Comparison of ENCODE assay signal across 8 cellular contexts in the genomic region with DNA sequence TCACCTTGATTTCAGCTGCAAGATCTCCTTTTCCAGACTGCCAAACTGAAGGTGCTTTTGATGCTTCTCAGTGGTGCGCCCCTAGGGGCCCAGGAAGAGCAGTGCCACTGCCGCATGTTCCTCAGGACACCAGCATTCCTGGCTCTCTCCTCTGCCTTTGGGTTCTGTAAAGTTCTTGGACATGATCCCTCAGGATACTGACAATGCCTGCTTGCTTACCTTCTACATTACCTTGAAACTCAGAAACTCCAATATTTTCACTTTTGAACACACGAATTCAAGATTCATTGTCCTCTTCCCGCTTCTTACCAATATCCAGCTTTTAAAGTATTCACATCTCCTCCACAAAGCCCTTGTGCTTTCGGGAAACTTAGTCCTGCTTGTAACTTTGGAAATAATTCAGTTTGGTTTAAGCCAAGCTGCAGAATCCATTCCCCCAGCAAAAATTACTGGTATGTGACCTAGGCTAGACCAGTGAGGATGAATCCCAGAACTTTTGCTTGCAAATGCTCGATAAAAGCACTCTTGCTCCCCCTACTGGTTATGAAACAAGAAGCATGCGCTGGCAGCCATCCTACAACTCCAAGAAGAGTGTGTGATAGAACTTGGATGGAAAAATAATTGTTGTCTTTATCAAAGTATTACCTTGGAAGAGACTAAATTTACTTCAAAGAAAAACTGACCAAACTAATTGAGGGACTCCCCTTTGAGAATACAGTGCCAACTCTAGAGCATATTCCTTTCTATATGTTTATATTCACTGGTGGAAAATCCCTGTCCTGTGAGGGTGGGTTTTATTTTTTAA. TPM values are rescaled to one million over a fixed set of nuclear protein-coding genes. Genes with fewer than 3 reads are reported as not detected.
A peak's percentile ranks its signal among the peaks of the same experiment; 100 is the strongest.
DNase-seq lines count a peak whose midpoint lies in the region.

No MANE protein-coding gene starts in this region.

- 0 out of 2 replicates have a peak, but pooled peaks cover 3% of the 10 kb centered on the region for H3K27me3 ChIP-seq in SJSA1 (replicated peaks)

- H3K27ac ChIP-seq in SJSA1: no peak overlapping the region

- no peak overlapping the region for H3K4me3 ChIP-seq in SJSA1

- no peaks in the 10 kb centered on the region for H3K4me1 ChIP-seq in SJSA1 (replicated peaks)

- DNase-seq in NOMO-1 (lab: John Stamatoyannopoulos, UW; ENCODE audit: unreplicated experiment in 2 of 2) (peak; percentile 46 to 48), NOMO-1 treated with dmso at 0.1 percent for 144 hours (lab: John Stamatoyannopoulos, UW; ENCODE audit: unreplicated experiment) (no peak), HCEC 1CT (peak; percentile 81), LHCN-M2 (ENCODE audit: low read depth) (peak; percentile 72), SJSA1 (ENCODE audit: low read depth in 1 of 2, low spot score in 2 of 2) (peak; percentile 51 to 53), amygdala (lab: John Stamatoyannopoulos, UW) (peak in 39 of 56 donors; percentile 3 to 70 (median 22)), hepatic stellate cell (ENCODE audit: low spot score) (peak; percentile 70), retina (peak; percentile 63)

- 0 out of 2 replicates have a peak, but pooled peaks cover 5% of the 10 kb centered on the region for H3K36me3 ChIP-seq in SJSA1

- H3K9me3 ChIP-seq in SJSA1 (replicated peaks): no peaks in the 10 kb centered on the region

RNA-seq across cellular contexts. Expression of gene OR5B21, which starts 16.5 kb away (rescaled TPM):
- not detected in 2 replicates for total RNA-seq in LHCN-M2 (2014; rRNA removed)
- not detected for polyA plus RNA-seq in LHCN-M2 (2012)
- total RNA-seq in SJSA1 (2014; rRNA removed; shearing (Covaris generic)): not detected in 2 replicates

RNA-seq across cellular contexts. Expression of gene LPXN, which starts 51.2 kb away (rescaled TPM):
- total RNA-seq in LHCN-M2 (2014; rRNA removed): 55.0 and 57.9 TPM in 2 replicates
- 31.1 TPM for polyA plus RNA-seq in LHCN-M2 (2012)
- total RNA-seq in SJSA1 (2014; rRNA removed; shearing (Covaris generic)): 4.0 and 4.9 TPM in 2 replicates

RNA-seq across cellular contexts. Expression of gene ZFP91, which starts 54.4 kb away (rescaled TPM):
- 75.2 and 87.9 TPM in 2 replicates for total RNA-seq in LHCN-M2 (2014; rRNA removed)
- 29.0 TPM for polyA plus RNA-seq in LHCN-M2 (2012)
- total RNA-seq in SJSA1 (2014; rRNA removed; shearing (Covaris generic)): 68.1 and 83.8 TPM in 2 replicates
